ENCODE assay signal across 19 cellular contexts in the genomic region with DNA sequence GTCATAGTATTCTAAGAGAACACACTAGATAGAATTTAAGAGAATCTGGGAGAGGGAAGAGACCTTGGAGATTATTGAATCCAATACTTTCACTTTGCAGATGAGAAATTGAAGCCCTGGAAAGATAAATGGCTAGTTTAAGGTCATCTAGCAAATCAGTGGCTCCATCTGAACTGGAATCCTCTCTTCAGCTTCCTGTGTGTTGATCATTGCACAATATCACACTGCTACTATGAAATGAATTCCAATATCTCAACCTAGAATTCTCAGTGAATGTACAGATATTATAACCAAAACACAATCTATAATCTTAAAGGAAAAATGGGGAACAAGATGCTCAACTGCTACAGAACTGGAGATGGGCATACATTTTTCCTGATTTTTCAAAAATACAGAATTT.
"Had no signal": no experiment of that assay in that cellular context is flagged by ENCODE, and none has a peak within 500 bp of the region (broad histone marks: within the 10 kb centered on the region; RNA-seq: fewer than 3 reads in every experiment).

No MANE protein-coding gene starts in this region.

- H3K36me3 Mint-ChIP-seq: natural killer cell had no signal

- ATAC-seq: mucosa of descending colon, natural killer cell, right cardiac atrium had no signal

- H3K4me1 ChIP-seq: esophagus muscularis mucosa, stomach had no signal

- H3K9me3 Mint-ChIP-seq: natural killer cell had no signal

- H3K27ac ChIP-seq: esophagus muscularis mucosa, stomach had no signal

- H3K4me3 Mint-ChIP-seq: natural killer cell, neural crest cell had no signal

- H3K27ac Mint-ChIP-seq: natural killer cell had no signal

- H3K4me1 Mint-ChIP-seq: natural killer cell, neural crest cell had no signal

- H3K9me3 ChIP-seq: esophagus muscularis mucosa, mucosa of descending colon, stomach had no signal

- H3K27me3 ChIP-seq: esophagus muscularis mucosa, stomach had no signal

- FAIRE-seq: endometrium, islet of Langerhans, small intestine, urothelium cell line had no signal

- DNase-seq: effector memory CD4-positive, alpha-beta T cell; foreskin melanocyte; head of caudate nucleus; hippocampal formation; kidney glomerular epithelial cell; mammary epithelial cell; mucosa of descending colon; natural killer cell; right cardiac atrium; small intestine; stimulated activated CD4-positive, alpha-beta T cell treated with anti-CD3 and anti-CD28 coated beads, Interleukin-12 subunit alpha, Interleukin-12 subunit beta, amount 100 ng/mL, for 4 hours; stimulated activated naive CD4-positive, alpha-beta T cell; stomach; substantia nigra had no signal

- H3K4me3 ChIP-seq: esophagus muscularis mucosa, mucosa of descending colon, stomach had no signal

- H3K36me3 ChIP-seq: esophagus muscularis mucosa, stomach had no signal
